Comparison of ENCODE assay signal across 2 cellular contexts in the genomic region with DNA sequence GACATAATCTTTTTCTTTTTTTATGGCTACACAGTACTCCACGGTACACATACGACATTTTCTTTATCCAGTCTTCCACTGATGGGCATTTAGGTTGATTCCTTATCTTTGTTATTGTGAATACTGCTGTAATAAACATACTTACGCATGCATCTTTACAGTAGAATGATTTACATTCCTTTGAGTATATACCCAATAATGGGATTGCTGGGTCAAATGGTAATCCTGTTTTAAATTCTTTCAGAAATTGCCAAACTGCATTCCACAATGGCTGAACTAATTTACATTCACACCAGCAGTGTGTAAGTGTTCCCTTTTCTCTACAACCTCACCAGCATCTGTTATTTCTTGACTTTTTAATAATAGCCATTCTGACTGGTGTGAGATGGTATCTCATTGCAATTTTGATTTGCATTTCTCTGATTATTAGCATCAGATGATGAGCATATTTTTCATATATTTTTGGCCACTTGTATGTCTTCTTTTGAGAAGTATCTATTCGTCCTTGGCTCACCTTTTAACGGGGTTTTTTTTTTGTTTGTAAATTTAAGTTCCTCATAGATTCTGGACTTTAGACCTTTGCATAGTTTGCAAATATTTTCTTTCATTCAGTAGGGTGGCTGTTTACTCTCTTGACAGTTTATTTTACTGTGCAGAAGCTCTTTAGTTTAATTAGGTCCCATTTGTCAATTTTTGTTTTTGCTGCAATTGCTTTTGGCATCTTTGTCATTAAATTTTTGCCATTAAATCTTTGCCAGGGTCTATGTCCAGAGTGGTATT.
TF ChIP-seq lines count a peak whose summit lies in the region.
"Not testable (repeated sequence)": the region's sequence is repeated elsewhere in the genome, so short reads cannot be mapped to it uniquely, and the experiment has no call there.

No MANE protein-coding gene starts in this region.

TF ChIP-seq in K562, 482 proteins besides CTCF, POLR2A, EP300 and RAD21 (continued from another document):
- TF ChIP-seq, protein P1, sequence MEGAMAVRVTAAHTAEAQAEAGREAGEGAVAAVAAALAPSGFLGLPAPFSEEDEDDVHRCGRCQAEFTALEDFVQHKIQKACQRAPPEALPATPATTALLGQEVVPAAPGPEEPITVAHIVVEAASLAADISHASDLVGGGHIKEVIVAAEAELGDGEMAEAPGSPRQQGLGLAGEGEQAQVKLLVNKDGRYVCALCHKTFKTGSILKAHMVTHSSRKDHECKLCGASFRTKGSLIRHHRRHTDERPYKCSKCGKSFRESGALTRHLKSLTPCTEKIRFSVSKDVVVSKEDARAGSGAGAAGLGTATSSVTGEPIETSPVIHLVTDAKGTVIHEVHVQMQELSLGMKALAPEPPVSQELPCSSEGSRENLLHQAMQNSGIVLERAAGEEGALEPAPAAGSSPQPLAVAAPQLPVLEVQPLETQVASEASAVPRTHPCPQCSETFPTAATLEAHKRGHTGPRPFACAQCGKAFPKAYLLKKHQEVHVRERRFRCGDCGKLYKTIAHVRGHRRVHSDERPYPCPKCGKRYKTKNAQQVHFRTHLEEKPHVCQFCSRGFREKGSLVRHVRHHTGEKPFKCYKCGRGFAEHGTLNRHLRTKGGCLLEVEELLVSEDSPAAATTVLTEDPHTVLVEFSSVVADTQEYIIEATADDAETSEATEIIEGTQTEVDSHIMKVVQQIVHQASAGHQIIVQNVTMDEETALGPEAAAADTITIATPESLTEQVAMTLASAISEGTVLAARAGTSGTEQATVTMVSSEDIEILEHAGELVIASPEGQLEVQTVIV (CRISPR knock-in tag; IDR thresholded peaks at IDR 0.05; ENCODE audit: borderline replicate concordance), result 0 out of 2 replicates have a peak, but pooled peaks have one; percentile 43
- peak; percentile 63 for TF ChIP-seq POLR2H (tag; IDR thresholded peaks at IDR 0.05; ENCODE audit: low read depth)
- TF ChIP-seq, protein P2, sequence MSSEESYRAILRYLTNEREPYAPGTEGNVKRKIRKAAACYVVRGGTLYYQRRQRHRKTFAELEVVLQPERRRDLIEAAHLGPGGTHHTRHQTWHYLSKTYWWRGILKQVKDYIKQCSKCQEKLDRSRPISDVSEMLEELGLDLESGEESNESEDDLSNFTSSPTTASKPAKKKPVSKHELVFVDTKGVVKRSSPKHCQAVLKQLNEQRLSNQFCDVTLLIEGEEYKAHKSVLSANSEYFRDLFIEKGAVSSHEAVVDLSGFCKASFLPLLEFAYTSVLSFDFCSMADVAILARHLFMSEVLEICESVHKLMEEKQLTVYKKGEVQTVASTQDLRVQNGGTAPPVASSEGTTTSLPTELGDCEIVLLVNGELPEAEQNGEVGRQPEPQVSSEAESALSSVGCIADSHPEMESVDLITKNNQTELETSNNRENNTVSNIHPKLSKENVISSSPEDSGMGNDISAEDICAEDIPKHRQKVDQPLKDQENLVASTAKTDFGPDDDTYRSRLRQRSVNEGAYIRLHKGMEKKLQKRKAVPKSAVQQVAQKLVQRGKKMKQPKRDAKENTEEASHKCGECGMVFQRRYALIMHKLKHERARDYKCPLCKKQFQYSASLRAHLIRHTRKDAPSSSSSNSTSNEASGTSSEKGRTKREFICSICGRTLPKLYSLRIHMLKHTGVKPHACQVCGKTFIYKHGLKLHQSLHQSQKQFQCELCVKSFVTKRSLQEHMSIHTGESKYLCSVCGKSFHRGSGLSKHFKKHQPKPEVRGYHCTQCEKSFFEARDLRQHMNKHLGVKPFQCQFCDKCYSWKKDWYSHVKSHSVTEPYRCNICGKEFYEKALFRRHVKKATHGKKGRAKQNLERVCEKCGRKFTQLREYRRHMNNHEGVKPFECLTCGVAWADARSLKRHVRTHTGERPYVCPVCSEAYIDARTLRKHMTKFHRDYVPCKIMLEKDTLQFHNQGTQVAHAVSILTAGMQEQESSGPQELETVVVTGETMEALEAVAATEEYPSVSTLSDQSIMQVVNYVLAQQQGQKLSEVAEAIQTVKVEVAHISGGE (CRISPR knock-in tag; IDR thresholded peaks at IDR 0.05), result peak in 1 of 3 experiments; percentile 60; a peak in 1 of 6 replicates
- 0 out of 2 replicates have a peak, but pooled peaks have one; percentile 63 for TF ChIP-seq HEY1 (CRISPR knock-in tag; IDR thresholded peaks at IDR 0.05; ENCODE audit: borderline replicate concordance)
- TF ChIP-seq ZNF764 (CRISPR knock-in tag; IDR thresholded peaks at IDR 0.05; ENCODE audit: low read depth), result peak; percentile 77
- TF ChIP-seq NFIX (CRISPR knock-in tag; IDR thresholded peaks at IDR 0.05; ENCODE audit: low read depth), result peak; percentile 64
- TF ChIP-seq, protein P3, sequence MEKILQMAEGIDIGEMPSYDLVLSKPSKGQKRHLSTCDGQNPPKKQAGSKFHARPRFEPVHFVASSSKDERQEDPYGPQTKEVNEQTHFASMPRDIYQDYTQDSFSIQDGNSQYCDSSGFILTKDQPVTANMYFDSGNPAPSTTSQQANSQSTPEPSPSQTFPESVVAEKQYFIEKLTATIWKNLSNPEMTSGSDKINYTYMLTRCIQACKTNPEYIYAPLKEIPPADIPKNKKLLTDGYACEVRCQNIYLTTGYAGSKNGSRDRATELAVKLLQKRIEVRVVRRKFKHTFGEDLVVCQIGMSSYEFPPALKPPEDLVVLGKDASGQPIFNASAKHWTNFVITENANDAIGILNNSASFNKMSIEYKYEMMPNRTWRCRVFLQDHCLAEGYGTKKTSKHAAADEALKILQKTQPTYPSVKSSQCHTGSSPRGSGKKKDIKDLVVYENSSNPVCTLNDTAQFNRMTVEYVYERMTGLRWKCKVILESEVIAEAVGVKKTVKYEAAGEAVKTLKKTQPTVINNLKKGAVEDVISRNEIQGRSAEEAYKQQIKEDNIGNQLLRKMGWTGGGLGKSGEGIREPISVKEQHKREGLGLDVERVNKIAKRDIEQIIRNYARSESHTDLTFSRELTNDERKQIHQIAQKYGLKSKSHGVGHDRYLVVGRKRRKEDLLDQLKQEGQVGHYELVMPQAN (IDR thresholded peaks at IDR 0.05; ENCODE audit: borderline replicate concordance), result 0 out of 2 replicates have a peak, but pooled peaks have one; percentile 24
- TF ChIP-seq ZNF436 (CRISPR knock-in tag; IDR thresholded peaks at IDR 0.05), result 0 out of 2 replicates have a peak, but pooled peaks have one; percentile 31
- peak; percentile 66; the same call in 1 of the 2 replicates for TF ChIP-seq CHCHD3 (CRISPR knock-in tag; IDR thresholded peaks at IDR 0.05)

TF ChIP-seq in HepG2, 621 proteins besides CTCF, POLR2A, EP300 and RAD21 (continued from another document):
- TF ChIP-seq, protein P4, sequence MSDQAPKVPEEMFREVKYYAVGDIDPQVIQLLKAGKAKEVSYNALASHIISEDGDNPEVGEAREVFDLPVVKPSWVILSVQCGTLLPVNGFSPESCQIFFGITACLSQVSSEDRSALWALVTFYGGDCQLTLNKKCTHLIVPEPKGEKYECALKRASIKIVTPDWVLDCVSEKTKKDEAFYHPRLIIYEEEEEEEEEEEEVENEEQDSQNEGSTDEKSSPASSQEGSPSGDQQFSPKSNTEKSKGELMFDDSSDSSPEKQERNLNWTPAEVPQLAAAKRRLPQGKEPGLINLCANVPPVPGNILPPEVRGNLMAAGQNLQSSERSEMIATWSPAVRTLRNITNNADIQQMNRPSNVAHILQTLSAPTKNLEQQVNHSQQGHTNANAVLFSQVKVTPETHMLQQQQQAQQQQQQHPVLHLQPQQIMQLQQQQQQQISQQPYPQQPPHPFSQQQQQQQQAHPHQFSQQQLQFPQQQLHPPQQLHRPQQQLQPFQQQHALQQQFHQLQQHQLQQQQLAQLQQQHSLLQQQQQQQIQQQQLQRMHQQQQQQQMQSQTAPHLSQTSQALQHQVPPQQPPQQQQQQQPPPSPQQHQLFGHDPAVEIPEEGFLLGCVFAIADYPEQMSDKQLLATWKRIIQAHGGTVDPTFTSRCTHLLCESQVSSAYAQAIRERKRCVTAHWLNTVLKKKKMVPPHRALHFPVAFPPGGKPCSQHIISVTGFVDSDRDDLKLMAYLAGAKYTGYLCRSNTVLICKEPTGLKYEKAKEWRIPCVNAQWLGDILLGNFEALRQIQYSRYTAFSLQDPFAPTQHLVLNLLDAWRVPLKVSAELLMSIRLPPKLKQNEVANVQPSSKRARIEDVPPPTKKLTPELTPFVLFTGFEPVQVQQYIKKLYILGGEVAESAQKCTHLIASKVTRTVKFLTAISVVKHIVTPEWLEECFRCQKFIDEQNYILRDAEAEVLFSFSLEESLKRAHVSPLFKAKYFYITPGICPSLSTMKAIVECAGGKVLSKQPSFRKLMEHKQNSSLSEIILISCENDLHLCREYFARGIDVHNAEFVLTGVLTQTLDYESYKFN (CRISPR knock-in tag; conservative IDR thresholded peaks at IDR 0.05), result peak; percentile 81
- TF ChIP-seq ASH2L (IDR thresholded peaks at IDR 0.05; ENCODE audit: insufficient read length, low read depth, low read length) (peak; percentile 26), FOXP1 (CRISPR knock-in tag; IDR thresholded peaks at IDR 0.05) (peak; percentile 44; the same call in 1 of the 2 replicates), KDM6A (CRISPR knock-in tag; IDR thresholded peaks at IDR 0.05; ENCODE audit: low read depth) (peak; percentile 28; the same call in 1 of the 2 replicates), GATAD2A (CRISPR knock-in tag; IDR thresholded peaks at IDR 0.05) (peak; percentile 20; the same call in 1 of the 2 replicates)
- not testable (repeated sequence) for TF ChIP-seq FOXP1 (IDR thresholded peaks at IDR 0.05)
- TF ChIP-seq, protein P5, sequence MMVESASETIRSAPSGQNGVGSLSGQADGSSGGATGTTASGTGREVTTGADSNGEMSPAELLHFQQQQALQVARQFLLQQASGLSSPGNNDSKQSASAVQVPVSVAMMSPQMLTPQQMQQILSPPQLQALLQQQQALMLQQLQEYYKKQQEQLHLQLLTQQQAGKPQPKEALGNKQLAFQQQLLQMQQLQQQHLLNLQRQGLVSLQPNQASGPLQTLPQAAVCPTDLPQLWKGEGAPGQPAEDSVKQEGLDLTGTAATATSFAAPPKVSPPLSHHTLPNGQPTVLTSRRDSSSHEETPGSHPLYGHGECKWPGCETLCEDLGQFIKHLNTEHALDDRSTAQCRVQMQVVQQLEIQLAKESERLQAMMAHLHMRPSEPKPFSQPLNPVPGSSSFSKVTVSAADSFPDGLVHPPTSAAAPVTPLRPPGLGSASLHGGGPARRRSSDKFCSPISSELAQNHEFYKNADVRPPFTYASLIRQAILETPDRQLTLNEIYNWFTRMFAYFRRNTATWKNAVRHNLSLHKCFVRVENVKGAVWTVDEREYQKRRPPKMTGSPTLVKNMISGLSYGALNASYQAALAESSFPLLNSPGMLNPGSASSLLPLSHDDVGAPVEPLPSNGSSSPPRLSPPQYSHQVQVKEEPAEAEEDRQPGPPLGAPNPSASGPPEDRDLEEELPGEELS (CRISPR knock-in tag; IDR thresholded peaks at IDR 0.05), result 0 out of 2 replicates have a peak, but pooled peaks have one; percentile 30
- TF ChIP-seq, protein P6, sequence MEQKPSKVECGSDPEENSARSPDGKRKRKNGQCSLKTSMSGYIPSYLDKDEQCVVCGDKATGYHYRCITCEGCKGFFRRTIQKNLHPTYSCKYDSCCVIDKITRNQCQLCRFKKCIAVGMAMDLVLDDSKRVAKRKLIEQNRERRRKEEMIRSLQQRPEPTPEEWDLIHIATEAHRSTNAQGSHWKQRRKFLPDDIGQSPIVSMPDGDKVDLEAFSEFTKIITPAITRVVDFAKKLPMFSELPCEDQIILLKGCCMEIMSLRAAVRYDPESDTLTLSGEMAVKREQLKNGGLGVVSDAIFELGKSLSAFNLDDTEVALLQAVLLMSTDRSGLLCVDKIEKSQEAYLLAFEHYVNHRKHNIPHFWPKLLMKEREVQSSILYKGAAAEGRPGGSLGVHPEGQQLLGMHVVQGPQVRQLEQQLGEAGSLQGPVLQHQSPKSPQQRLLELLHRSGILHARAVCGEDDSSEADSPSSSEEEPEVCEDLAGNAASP (CRISPR knock-in tag; IDR thresholded peaks at IDR 0.05; ENCODE audit: borderline replicate concordance), result peak; percentile 47; the same call in 1 of the 2 replicates
